Comparison of ENCODE assay signal across 8 cellular contexts in the genomic region with DNA sequence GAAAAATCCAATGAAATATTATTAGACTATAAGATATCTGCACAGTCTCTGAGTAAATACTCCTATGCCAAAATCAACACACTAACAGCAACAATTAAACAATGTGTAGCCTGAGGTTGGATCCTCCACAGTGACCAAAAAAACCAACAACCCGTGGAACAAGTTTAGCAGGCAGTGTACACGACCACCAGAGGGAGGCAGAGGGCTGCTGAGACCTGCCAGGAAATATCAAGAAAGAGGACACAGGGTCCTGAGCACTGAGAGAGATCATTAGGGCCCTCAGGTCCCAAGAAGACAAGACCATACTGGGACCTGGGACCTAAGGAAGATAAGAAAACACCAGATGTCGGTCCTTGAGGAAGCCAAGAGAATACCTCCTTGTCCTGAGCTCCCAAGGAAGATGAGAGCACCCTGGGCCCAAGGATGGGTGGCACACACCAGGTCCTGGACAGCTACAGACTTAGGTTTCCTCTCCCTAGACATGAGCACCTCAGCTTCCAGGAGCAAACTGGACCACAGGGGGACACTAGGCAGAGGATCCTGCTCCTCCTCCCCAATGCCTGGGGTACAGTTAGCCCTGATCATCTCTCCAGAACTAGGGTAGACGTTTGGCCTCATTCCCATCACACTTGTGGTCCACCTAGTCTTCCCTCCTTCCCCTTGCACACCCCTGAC. TPM values are rescaled to one million over a fixed set of nuclear protein-coding genes. Genes with fewer than 3 reads are reported as not detected.
DNase-seq lines count a peak whose midpoint lies in the region; TF ChIP-seq lines count a peak whose summit lies in the region.

No MANE protein-coding gene starts in this region.

- H3K27me3 Mint-ChIP-seq in H9 (ENCODE audit: low read depth), result no peaks in the 10 kb centered on the region

- peaks cover 4% of the 10 kb centered on the region for H3K23me2 ChIP-seq in H9 (ENCODE audit: insufficient read length, low read depth, low read length, poor library complexity, severe bottlenecking)

- H3T11ph ChIP-seq in H9 (ENCODE audit: low read length), result no peak overlapping the region

- peaks cover 47 to 60% (median 60%) of the 10 kb centered on the region in 3 experiments for H3K36me3 Mint-ChIP-seq in H9 (ENCODE audit: insufficient read depth in 1 of 3, low read depth in 3 of 3)

- no peak overlapping the region for H2BK20ac ChIP-seq in H9 (ENCODE audit: low read depth, low read length, poor library complexity, severe bottlenecking)

- peaks cover 2% of the 10 kb centered on the region; the same call in 1 of the 2 replicates for H3K79me2 ChIP-seq in H9 (ENCODE audit: insufficient read depth, low read length)

- H3K9ac ChIP-seq in H9 (ENCODE audit: extremely low read depth, insufficient read length, low read length) (no peak overlapping the region), skeletal muscle satellite cell (ENCODE audit: low read depth, low read length) (no peak overlapping the region)

- peak overlapping the region in 1 of 3 experiments; percentile 86; a peak in 3 of 7 replicates for H3K27ac Mint-ChIP-seq in H9

- H3K23ac ChIP-seq in H9 (ENCODE audit: insufficient read length, low read depth, low read length), result no peak overlapping the region

- intact Hi-C loops in left ventricle myocardium inferior (cut with micrococcal nuclease), result no loop called here

- no peak overlapping the region for H2AFZ ChIP-seq in H9 (ENCODE audit: low read length)

- no peaks in the 10 kb centered on the region for H3K79me1 ChIP-seq in H9 (ENCODE audit: insufficient read depth, low read depth, low read length, poor library complexity, severe bottlenecking)

- no peak overlapping the region for H4K91ac ChIP-seq in H9 (ENCODE audit: insufficient read length, low read depth, low read length)

- H3K56ac ChIP-seq in H9 (ENCODE audit: insufficient read length, low read depth, low read length), result no peak overlapping the region

- peaks cover 4 to 11% of the 10 kb centered on the region in 2 experiments for H3K4me1 Mint-ChIP-seq in H9

- H3K4me3 Mint-ChIP-seq in H9, result peak overlapping the region; percentile 90 to 92

- H3K4ac ChIP-seq in H9 (ENCODE audit: low read depth, low read length), result no peak overlapping the region

- peak overlapping the region; percentile 23 for H4K8ac ChIP-seq in H9 (replicated peaks; ENCODE audit: insufficient read length, low read depth, low read length)

- no peak overlapping the region for H2BK12ac ChIP-seq in H9 (ENCODE audit: insufficient read length, low read depth, low read length)

- no CpG with 5 or more reads among the region's 4 CpGs for WGBS in H9 (ENCODE audit: extremely low coverage, insufficient read length, low lambda C conversion rate)

- no peak overlapping the region for H2BK5ac ChIP-seq in H9 (ENCODE audit: insufficient read length, low read length)

- H3K18ac ChIP-seq in H9 (ENCODE audit: insufficient read length, low read depth, low read length), result no peak overlapping the region

- no peak overlapping the region for H4K5ac ChIP-seq in H9 (ENCODE audit: insufficient read length, low read depth, low read length)

- H3K4me1 ChIP-seq in H9 (ENCODE audit: insufficient read depth, low read length) (no peaks in the 10 kb centered on the region), left ventricle myocardium inferior (peaks cover 21% of the 10 kb centered on the region), skeletal muscle satellite cell (ENCODE audit: control insufficient read depth, insufficient read depth, low read length) (peaks cover 5% of the 10 kb centered on the region)

- H3K4me3 ChIP-seq in left ventricle myocardium inferior (peak overlapping the region; percentile 82), skeletal muscle satellite cell (ENCODE audit: low read length) (peak overlapping the region; percentile 91)

- no peaks in the 10 kb centered on the region for H4K20me1 ChIP-seq in H9 (ENCODE audit: control insufficient read depth, insufficient read depth, insufficient read length)

- peaks cover 42% of the 10 kb centered on the region for H3K9me3 ChIP-seq in H9 (ENCODE audit: control insufficient read depth, low read depth, low read length)
- H3K9me3 ChIP-seq in left ventricle myocardium inferior (replicated peaks), result peaks cover 90% of the 10 kb centered on the region
- H3K9me3 ChIP-seq in skeletal muscle satellite cell (replicated peaks; ENCODE audit: low read length), result peaks cover 49% of the 10 kb centered on the region

- peaks cover 56 to 82% of the 10 kb centered on the region in 2 experiments for H3K9me3 Mint-ChIP-seq in H9

- TF ChIP-seq CTCF in H9 (conservative IDR thresholded peaks at IDR 0.05) (peak; percentile 75), left ventricle myocardium inferior (IDR thresholded peaks at IDR 0.05; ENCODE audit: borderline replicate concordance) (peak; percentile 65)

- H2BK120ac ChIP-seq in H9 (ENCODE audit: low read depth, low read length, poor library complexity, severe bottlenecking), result no peak overlapping the region

- no peak overlapping the region for H2BK15ac ChIP-seq in H9 (ENCODE audit: low read depth, low read length)

- H3K36me3 ChIP-seq in left ventricle myocardium inferior (peaks cover 79% of the 10 kb centered on the region), skeletal muscle satellite cell (ENCODE audit: insufficient read depth, low read length) (peaks cover 34% of the 10 kb centered on the region)

- no peak overlapping the region for H3K14ac ChIP-seq in H9 (ENCODE audit: insufficient read depth, low read length)

- no peak overlapping the region for H2AK5ac ChIP-seq in H9 (ENCODE audit: insufficient read length, low read length)

- H3K4me2 ChIP-seq in H9 (ENCODE audit: insufficient read depth, insufficient read length, low read length), result peak overlapping the region; percentile 42
- H3K4me2 ChIP-seq in skeletal muscle satellite cell (ENCODE audit: low read length), result peak overlapping the region; percentile 89

- H3K27ac ChIP-seq in H9 (ENCODE audit: insufficient read length, low read depth, low read length) (no peak overlapping the region), left ventricle myocardium inferior (replicated peaks) (peak overlapping the region; percentile 98)

- DNase-seq in Ammon's horn (ENCODE audit: low spot score) (peak; percentile 24), H9 (peak; percentile 75), RKO (ENCODE audit: low spot score) (peak; percentile 72), left ventricle myocardium inferior (peak; percentile 29), NCI-H187 (lab: John Stamatoyannopoulos, UW) (no peak), kidney glomerular epithelial cell (lab: John Stamatoyannopoulos, UW) (no peak)
- DNase-seq in activated naive CD4-positive, alpha-beta T cell (lab: John Stamatoyannopoulos, UW), result peak in 3 of 4 experiments; percentile 3 to 24 (median 16)

- H3K27me3 ChIP-seq in H9 (ENCODE audit: insufficient read depth, low read length), result no peaks in the 10 kb centered on the region
- H3K27me3 ChIP-seq in left ventricle myocardium inferior (ENCODE audit: low read depth), result no peaks in the 10 kb centered on the region
- H3K27me3 ChIP-seq in skeletal muscle satellite cell (ENCODE audit: control insufficient read depth, insufficient read depth, low read length), result no peaks in the 10 kb centered on the region

RNA-seq across cellular contexts. Expression of gene ZNF274, which starts 0.8 kb away (rescaled TPM):
- total RNA-seq in H9 (2021), result 27.0 and 28.7 TPM in 2 replicates
- 19.3 TPM for total RNA-seq in left ventricle myocardium inferior
- 20.3 and 25.1 TPM in 2 replicates for total RNA-seq in skeletal muscle satellite cell (2012; rRNA removed)

RNA-seq across cellular contexts. Expression of gene ZNF329, which starts 31.4 kb away (rescaled TPM):
- total RNA-seq in H9 (2021) (11.8 and 12.1 TPM in 2 replicates), left ventricle myocardium inferior (7.8 TPM)
- 10.3 and 11.4 TPM in 2 replicates for total RNA-seq in skeletal muscle satellite cell (2012; rRNA removed)

RNA-seq across cellular contexts. Expression of gene ZNF544, which starts 46.7 kb away (rescaled TPM):
- total RNA-seq in H9 (2021) (97.2 and 97.6 TPM in 2 replicates), left ventricle myocardium inferior (24.0 TPM)
- 36.8 and 37.6 TPM in 2 replicates for total RNA-seq in skeletal muscle satellite cell (2012; rRNA removed)

Comparison
In these comparisons a context has a peak if more than half of its experiments do, and no peak if none do; other contexts are left out.
1. DNase-seq: peak in Ammon's horn (single experiment), H9 (single experiment), RKO (single experiment), activated naive CD4-positive, alpha-beta T cell (3 of 4) and left ventricle myocardium inferior (single experiment); none in NCI-H187 (0 of 2) and kidney glomerular epithelial cell (single experiment).